In genomic region chr22:20080776-20081654, GRCh38 we compare ENCODE assay signal across 8 cellular contexts. TPM values are rescaled to one million over a fixed set of nuclear protein-coding genes. Genes with fewer than 3 reads are reported as not detected.
DNase-seq lines count a peak whose midpoint lies in the region; ATAC-seq, FAIRE-seq and TF ChIP-seq lines count a peak whose summit lies in the region.

No MANE protein-coding gene starts in this region.

- in situ Hi-C loops in GM13977 (cut with MboI; ENCODE audit: low pct_unique_long_range_greater_than_20kb, low sequenced_read_pairs, unreplicated experiment): no loop called here

- TF ChIP-seq CTCF in AG04449 (IDR thresholded peaks at IDR 0.05; ENCODE audit: insufficient read depth, low read length, missing control alignments) (no peak), GM13977 (IDR thresholded peaks at IDR 0.05; ENCODE audit: extremely low read depth, insufficient read depth, missing control alignments) (no peak), bronchial epithelial cell (IDR thresholded peaks at IDR 0.05; ENCODE audit: insufficient read depth, low read length, severe bottlenecking) (no peak)

- H3K27ac Mint-ChIP-seq in stimulated activated naive B cell treated with anti-CD40 and anti-IgM and Interleukin-4, amounts not matched to agents 10 μg/mL and 1 μg/mL and 100 μg/mL, for 72 hours: peak overlapping the region; percentile 69

- peaks cover 6 to 17% of the 10 kb centered on the region in 2 donors for H3K36me3 Mint-ChIP-seq in stimulated activated naive B cell treated with anti-CD40 and anti-IgM and Interleukin-4, amounts not matched to agents 10 μg/mL and 1 μg/mL and 100 μg/mL, for 72 hours

- POLR2A ChIA-PET in AG04449 (lab: Yijun Ruan, JAX): no interaction called here

- no peaks in the 10 kb centered on the region for H3K27me3 Mint-ChIP-seq in stimulated activated naive B cell treated with anti-CD40 and anti-IgM and Interleukin-4, amounts not matched to agents 10 μg/mL and 1 μg/mL and 100 μg/mL, for 72 hours

- peaks cover 25 to 39% of the 10 kb centered on the region in 2 donors for H3K4me1 Mint-ChIP-seq in stimulated activated naive B cell treated with anti-CD40 and anti-IgM and Interleukin-4, amounts not matched to agents 10 μg/mL and 1 μg/mL and 100 μg/mL, for 72 hours

- FAIRE-seq in bronchial epithelial cell (lab: Jason Lieb, UNC): no peak

- H3K4me3 ChIP-seq in AG04449 (ENCODE audit: low read depth, low read length) (peak overlapping the region; percentile 66), bronchial epithelial cell (ENCODE audit: low read depth, low read length) (peak overlapping the region; percentile 50)

- H3K9me3 Mint-ChIP-seq in stimulated activated naive B cell treated with anti-CD40 and anti-IgM and Interleukin-4, amounts not matched to agents 10 μg/mL and 1 μg/mL and 100 μg/mL, for 72 hours: no peaks in the 10 kb centered on the region

- peak overlapping the region; percentile 85 to 86 for H3K4me3 Mint-ChIP-seq in stimulated activated naive B cell treated with anti-CD40 and anti-IgM and Interleukin-4, amounts not matched to agents 10 μg/mL and 1 μg/mL and 100 μg/mL, for 72 hours

- H3K36me3 ChIP-seq in bronchial epithelial cell (ENCODE audit: control insufficient read depth, insufficient read depth, low read length): peaks cover 4% of the 10 kb centered on the region

- DNase-seq in AG04449 (ENCODE audit: low read depth, low spot score) (no peak), GM13977 (ENCODE audit: low spot score) (peak; percentile 40), OCI-M1 (lab: John Stamatoyannopoulos, UW) (peak; percentile 72), bronchial epithelial cell (ENCODE audit: low read depth) (peak; percentile 64), kidney tubule cell (ENCODE audit: low spot score) (peak; percentile 74), HuH-7 (ENCODE audit: low spot score) (no peak)
- no peak for DNase-seq in stimulated activated naive B cell treated with anti-CD40 and anti-IgM and Interleukin-4, amounts not matched to agents 10 μg/mL and 1 μg/mL and 100 μg/mL, for 72 hours

- no peaks in the 10 kb centered on the region for H3K27me3 ChIP-seq in bronchial epithelial cell (ENCODE audit: control insufficient read depth, insufficient read depth, low read length)

- ATAC-seq in stimulated activated naive B cell treated with anti-CD40 and anti-IgM and Interleukin-4, amounts not matched to agents 10 μg/mL and 1 μg/mL and 100 μg/mL, for 72 hours (replicated peaks): no peak
- no peak for ATAC-seq in GM18502 (IDR thresholded peaks at IDR 0.05; ENCODE audit: poor library complexity, unreplicated experiment)

- CTCF ChIA-PET in AG04449 (lab: Yijun Ruan, JAX): no interaction called here

RNA-seq across cellular contexts. Expression of gene DGCR8, which starts 1.0 kb away (rescaled TPM):
- 30.5 and 39.8 TPM in 2 replicates for total RNA-seq in bronchial epithelial cell

RNA-seq across cellular contexts. Expression of gene RANBP1, which starts 34.9 kb away (rescaled TPM):
- 147 and 263 TPM in 2 replicates for total RNA-seq in bronchial epithelial cell

RNA-seq across cellular contexts. Expression of gene TRMT2A, which starts 36.0 kb away (rescaled TPM):
- 37.9 and 40.7 TPM in 2 replicates for total RNA-seq in bronchial epithelial cell

RNA-seq across cellular contexts. Expression of gene ZDHHC8, which starts 50.6 kb away (rescaled TPM):
- total RNA-seq in bronchial epithelial cell: 4.1 and 6.6 TPM in 2 replicates

Comparison
In these comparisons a context has a peak if more than half of its experiments do, and no peak if none do; other contexts are left out.
1. DNase-seq: peak in GM13977 (single experiment), OCI-M1 (single experiment), bronchial epithelial cell (single experiment) and kidney tubule cell (single experiment); none in AG04449 (single experiment), stimulated activated naive B cell treated with anti-CD40 and anti-IgM and Interleukin-4, amounts not matched to agents 10 μg/mL and 1 μg/mL and 100 μg/mL, for 72 hours (single experiment) and HuH-7 (single experiment).